In genomic region chr6:20409427-20409971, GRCh38 we compare ENCODE assay signal across 9 cellular contexts. TPM values are rescaled to one million over a fixed set of nuclear protein-coding genes. Genes with fewer than 3 reads are reported as not detected.
DNase-seq lines count a peak whose midpoint lies in the region; ATAC-seq and TF ChIP-seq lines count a peak whose summit lies in the region.
"Had no signal": no experiment of that assay in that cellular context is flagged by ENCODE, and none has a peak within 500 bp of the region (broad histone marks: within the 10 kb centered on the region; RNA-seq: fewer than 3 reads in every experiment).

No MANE protein-coding gene starts in this region.

- DNase-seq in neural crest cell (ENCODE audit: low read depth, low spot score) (no peak), NCI-H2029 treated with DMSO at 0.1 percent for 48 hours (lab: John Stamatoyannopoulos, UW) (no peak), COLO829 (ENCODE audit: low spot score) (no peak), esophagus muscularis mucosa (ENCODE audit: extremely low spot score) (no peak), NCI-H748 treated with DMSO at 0.1 percent for 48 hours (lab: John Stamatoyannopoulos, UW) (no peak)
- DNase-seq: NCI-H1105 had no signal

- TF ChIP-seq POLR2A in esophagus muscularis mucosa (IDR thresholded peaks at IDR 0.05; ENCODE audit: low read depth): no peak

- 72% methylated on average over 6 of the region's 6 CpGs for WGBS in esophagus muscularis mucosa

- no peaks in the 10 kb centered on the region for H3K36me3 ChIP-seq in esophagus muscularis mucosa

- peaks cover 71% of the 10 kb centered on the region for H3K4me1 Mint-ChIP-seq in T-helper 1 cell treated with Interleukin-12 subunit alpha and Interleukin-12 subunit beta and Interleukin-4 antibody, amounts not matched to agents 30 μg/mL and 1 μg/mL, for 36 hours (ENCODE audit: low read depth)
- H3K4me1 Mint-ChIP-seq in neural crest cell: peaks cover 47% of the 10 kb centered on the region

- H3K9me3 ChIP-seq in esophagus muscularis mucosa: no peaks in the 10 kb centered on the region

- no peak overlapping the region for H3K27ac ChIP-seq in esophagus muscularis mucosa (replicated peaks in 1 of 4)

- H3K4me3 Mint-ChIP-seq in T-helper 1 cell treated with Interleukin-12 subunit alpha and Interleukin-12 subunit beta and Interleukin-4 antibody, amounts not matched to agents 30 μg/mL and 1 μg/mL, for 36 hours: peak overlapping the region; percentile 62
- H3K4me3 Mint-ChIP-seq in neural crest cell: peak overlapping the region; percentile 11

- H3K27me3 Mint-ChIP-seq in T-helper 1 cell treated with Interleukin-12 subunit alpha and Interleukin-12 subunit beta and Interleukin-4 antibody, amounts not matched to agents 30 μg/mL and 1 μg/mL, for 36 hours (ENCODE audit: low read depth): no peaks in the 10 kb centered on the region
- H3K27me3 Mint-ChIP-seq in neural crest cell (ENCODE audit: low read depth): peaks cover under 1% of the 10 kb centered on the region

- intact Hi-C loops in esophagus muscularis mucosa (cut with DNase I): loop anchor here (10.0 kb wide), 1 partner anchor 315 kb away; no protein-coding TSS in a partner anchor

- no peaks in the 10 kb centered on the region for H3K27me3 ChIP-seq in esophagus muscularis mucosa

- TF ChIP-seq CTCF in neural crest cell (conservative IDR thresholded peaks at IDR 0.05): no peak
- no peak for TF ChIP-seq CTCF in esophagus muscularis mucosa (IDR thresholded peaks at IDR 0.05)

- peaks cover 4 to 5% (median 4%) of the 10 kb centered on the region in 4 donors for H3K4me1 ChIP-seq in esophagus muscularis mucosa

- peak overlapping the region; percentile 76 for H3K27ac Mint-ChIP-seq in T-helper 1 cell treated with Interleukin-12 subunit alpha and Interleukin-12 subunit beta and Interleukin-4 antibody, amounts not matched to agents 30 μg/mL and 1 μg/mL, for 36 hours
- no peak overlapping the region for H3K27ac Mint-ChIP-seq in neural crest cell (ENCODE audit: unreplicated experiment)

- peaks cover 38% of the 10 kb centered on the region for H3K36me3 Mint-ChIP-seq in T-helper 1 cell treated with Interleukin-12 subunit alpha and Interleukin-12 subunit beta and Interleukin-4 antibody, amounts not matched to agents 30 μg/mL and 1 μg/mL, for 36 hours (ENCODE audit: low read depth)
- H3K36me3 Mint-ChIP-seq in neural crest cell (ENCODE audit: low read depth): peaks cover 10% of the 10 kb centered on the region

- peak; percentile 92 for ATAC-seq in GM19043 (IDR thresholded peaks at IDR 0.05; ENCODE audit: low read depth, unreplicated experiment)
- peak; percentile 88 for ATAC-seq in HG02870 (IDR thresholded peaks at IDR 0.05; ENCODE audit: unreplicated experiment)

- H3K9me3 Mint-ChIP-seq in T-helper 1 cell treated with Interleukin-12 subunit alpha and Interleukin-12 subunit beta and Interleukin-4 antibody, amounts not matched to agents 30 μg/mL and 1 μg/mL, for 36 hours: no peaks in the 10 kb centered on the region
- no peaks in the 10 kb centered on the region for H3K9me3 Mint-ChIP-seq in neural crest cell

- H3K4me3 ChIP-seq in esophagus muscularis mucosa: no peak overlapping the region

- no peak for TF ChIP-seq EP300 in esophagus muscularis mucosa (IDR thresholded peaks at IDR 0.05)

RNA-seq across cellular contexts. Expression of gene E2F3, which starts 7.8 kb away (rescaled TPM):
- total RNA-seq in neural crest cell: 43.8 and 44.9 TPM in 2 replicates
- 1 to 10 TPM; 2.9 to 5.6 (median 4.2) TPM for total RNA-seq in esophagus muscularis mucosa
